6 cellular contexts compared by ENCODE assay signal in genomic region chr14:34173916-34174315, GRCh38.
"Had no signal": no experiment of that assay in that cellular context is flagged by ENCODE, and none has a peak within 500 bp of the region (broad histone marks: within the 10 kb centered on the region; RNA-seq: fewer than 3 reads in every experiment).

No MANE protein-coding gene starts in this region.

- ATAC-seq: HepG2, K562 had no signal

- H3K27ac ChIP-seq: HL-60 had no signal

- DNase-seq: IMR-90, KBM-7, KG1 had no signal

- H3K4me3 ChIP-seq: K562 had no signal
